Comparison of ENCODE assay signal across 25 cellular contexts in the genomic region with DNA sequence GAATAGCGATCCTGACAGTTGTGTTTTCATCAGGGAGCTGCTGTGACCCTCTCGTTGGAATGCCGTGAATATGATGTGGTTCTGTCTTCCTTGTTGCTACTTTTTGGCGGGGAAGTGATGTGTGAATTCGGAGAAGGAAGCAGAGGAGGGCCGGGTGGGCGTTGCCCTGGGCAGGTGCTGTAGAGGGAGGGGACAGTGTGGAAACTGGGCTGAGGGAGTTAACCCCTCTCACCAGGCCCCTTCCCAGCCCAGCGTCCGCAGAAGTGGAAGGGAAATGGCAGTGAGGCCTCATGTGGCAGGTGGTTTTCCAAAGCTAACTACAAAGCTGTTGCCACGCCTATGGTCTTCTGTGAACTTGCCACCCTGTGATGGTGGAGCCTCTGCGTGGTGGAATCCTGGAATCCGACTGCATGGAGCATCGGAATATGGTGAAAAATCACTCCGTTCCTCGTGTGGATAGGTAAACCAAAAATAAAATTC.
"Had no signal": no experiment of that assay in that cellular context is flagged by ENCODE, and none has a peak within 500 bp of the region (broad histone marks: within the 10 kb centered on the region; RNA-seq: fewer than 3 reads in every experiment).

No MANE protein-coding gene starts in this region.

- H3K4me3 ChIP-seq: adrenal gland, SJCRH30 had no signal

- H3K4me3 Mint-ChIP-seq: activated CD4-positive, alpha-beta T cell treated with anti-CD3 and anti-CD28 coated beads, Interleukin-2, amount 10 ng/mL, durations not matched to agents 24 days and 14 days; activated naive CD8-positive, alpha-beta T cell treated with anti-CD3 and anti-CD28 coated beads, Interleukin-2, amount 10 ng/mL, durations not matched to agents 7 days and 5 days; activated T-cell treated with anti-CD3 and anti-CD28 coated beads, Interleukin-2, amount 50 U/mL, for 4 hours had no signal

- DNase-seq: activated CD4-positive, alpha-beta T cell treated with anti-CD3 and anti-CD28 coated beads, Interleukin-2, amount 10 ng/mL, durations not matched to agents 24 days and 14 days; activated CD4-positive, alpha-beta T cell treated with anti-CD3 and anti-CD28 coated beads, Interleukin-2, amount 50 U/mL, for 48 hours; activated CD4-positive, CD25-positive, alpha-beta regulatory T cell treated with anti-CD3 and anti-CD28 coated beads, Interleukin-2, amount 50 U/mL, for 72 hours; activated CD8-positive, alpha-beta memory T cell treated with anti-CD3 and anti-CD28 coated beads for 24 hours; activated naive CD4-positive, alpha-beta T cell treated with anti-CD3 and anti-CD28 coated beads, Interleukin-2, amount 50 U/mL, for 16 hours; activated naive CD8-positive, alpha-beta T cell treated with anti-CD3 and anti-CD28 coated beads, Interleukin-2, amount 10 ng/mL, durations not matched to agents 7 days and 5 days; activated T-cell treated with anti-CD3 and anti-CD28 coated beads, Interleukin-2, amount 50 U/mL, for 4 hours; adrenal gland; anterior cingulate cortex; central memory CD4-positive, alpha-beta T cell; Karpas-422; MM.1S; NCI-H1105; NCI-H1436; NCI-H1694 treated with DMSO at 0.1 percent for 48 hours; NCI-H2029 treated with DMSO at 0.1 percent for 48 hours; NCI-H345; NCI-H510A; NCI-H526 treated with DMSO at 0.1 percent for 48 hours; NCI-H82; RPMI8226; SJCRH30; SK-N-SH; T-helper 1 cell had no signal

- H3K4me1 ChIP-seq: adrenal gland, SJCRH30 had no signal

- H3K9me3 Mint-ChIP-seq: activated CD4-positive, alpha-beta T cell treated with anti-CD3 and anti-CD28 coated beads, Interleukin-2, amount 10 ng/mL, durations not matched to agents 24 days and 14 days; activated naive CD8-positive, alpha-beta T cell treated with anti-CD3 and anti-CD28 coated beads, Interleukin-2, amount 10 ng/mL, durations not matched to agents 7 days and 5 days; activated T-cell treated with anti-CD3 and anti-CD28 coated beads, Interleukin-2, amount 50 U/mL, for 4 hours had no signal

- H3K9me2 ChIP-seq: SK-N-SH had no signal

- H3K4me1 Mint-ChIP-seq: activated CD4-positive, alpha-beta T cell treated with anti-CD3 and anti-CD28 coated beads, Interleukin-2, amount 10 ng/mL, durations not matched to agents 24 days and 14 days had no signal

- H3K9me3 ChIP-seq: adrenal gland, SJCRH30, SK-N-SH had no signal

- H3K27me3 Mint-ChIP-seq: activated naive CD8-positive, alpha-beta T cell treated with anti-CD3 and anti-CD28 coated beads, Interleukin-2, amount 10 ng/mL, durations not matched to agents 7 days and 5 days had no signal

- H3K4me2 ChIP-seq: SK-N-SH had no signal

- H3K9ac ChIP-seq: SK-N-SH had no signal

- H3K36me3 ChIP-seq: adrenal gland, SJCRH30 had no signal

- ATAC-seq: activated T-cell treated with anti-CD3 and anti-CD28 coated beads, Interleukin-2, amount 50 U/mL, for 4 hours; Panc1 had no signal

- H3K27ac ChIP-seq: adrenal gland, SJCRH30 had no signal

- H3K27me3 ChIP-seq: adrenal gland, SJCRH30 had no signal

- H3K27ac Mint-ChIP-seq: activated CD4-positive, alpha-beta T cell treated with anti-CD3 and anti-CD28 coated beads, Interleukin-2, amount 10 ng/mL, durations not matched to agents 24 days and 14 days; activated naive CD8-positive, alpha-beta T cell treated with anti-CD3 and anti-CD28 coated beads, Interleukin-2, amount 10 ng/mL, durations not matched to agents 7 days and 5 days had no signal

- H3K36me3 Mint-ChIP-seq: activated naive CD8-positive, alpha-beta T cell treated with anti-CD3 and anti-CD28 coated beads, Interleukin-2, amount 10 ng/mL, durations not matched to agents 7 days and 5 days had no signal
